Comparison of ENCODE assay signal across 14 cellular contexts in genomic region chr10:71512794-71513379, GRCh38.
DNase-seq lines count a peak whose midpoint lies in the region; FAIRE-seq and TF ChIP-seq lines count a peak whose summit lies in the region.
"Had no signal": no experiment of that assay in that cellular context is flagged by ENCODE, and none has a peak within 500 bp of the region (broad histone marks: within the 10 kb centered on the region; RNA-seq: fewer than 3 reads in every experiment).

No MANE protein-coding gene starts in this region.

- H3K9ac ChIP-seq in astrocyte (ENCODE audit: low read length) (no peak overlapping the region), neuronal stem cell (ENCODE audit: low read depth, low read length, poor library complexity) (peak overlapping the region; percentile 24)

- H3K4me3 Mint-ChIP-seq in astrocyte (ENCODE audit: unreplicated experiment): peak overlapping the region; percentile 57
- H3K4me3 Mint-ChIP-seq: activated CD8-positive, alpha-beta memory T cell treated with anti-CD3 and anti-CD28 coated beads, Interleukin-2, amount 10 ng/mL, durations not matched to agents 7 days and 5 days; activated naive CD8-positive, alpha-beta T cell treated with anti-CD3 and anti-CD28 coated beads for 36 hours; dendritic cell treated with granulocyte-macrophage colony-stimulating factor and Interleukin-4, amounts not matched to agents 40 ng/mL and 50 ng/mL, for 4 days; stimulated activated naive CD8-positive, alpha-beta T cell treated with anti-CD3 and anti-CD28 coated beads, Interleukin-15, Interleukin-2, amounts not matched to agents 100 ng/mL and 50 ng/mL, for 24 hours had no signal

- H3K4me3 ChIP-seq in astrocyte (ENCODE audit: insufficient read depth, low read depth, low read length) (no peak overlapping the region), neuronal stem cell (ENCODE audit: low read length in 2 of 2) (no peak overlapping the region)
- H3K4me3 ChIP-seq: left ventricle myocardium inferior had no signal

- no peak overlapping the region for H2BK12ac ChIP-seq in neuronal stem cell (ENCODE audit: low read length)

- no peak overlapping the region for H2BK5ac ChIP-seq in neuronal stem cell (ENCODE audit: low read length)

- DNase-seq in DMS53 treated with DMSO at 0.1 percent for 48 hours (lab: John Stamatoyannopoulos, UW; ENCODE audit: unreplicated experiment): peak; percentile 32
- peak; percentile 80 for DNase-seq in NCI-H2029 (lab: John Stamatoyannopoulos, UW)
- peak; percentile 18 for DNase-seq in astrocyte (ENCODE audit: low read depth)
- DNase-seq in neuronal stem cell (ENCODE audit: low spot score): no peak
- no peak for DNase-seq in DMS 273 treated with DMSO at 0.1 percent for 48 hours (lab: John Stamatoyannopoulos, UW)
- no peak for DNase-seq in mucosa of gallbladder (ENCODE audit: low spot score)
- no peak for DNase-seq in 8988T
- DNase-seq in cerebellum (ENCODE audit: low spot score): no peak
- DNase-seq: activated CD8-positive, alpha-beta memory T cell treated with anti-CD3 and anti-CD28 coated beads, Interleukin-2, amount 10 ng/mL, durations not matched to agents 7 days and 5 days; activated naive CD8-positive, alpha-beta T cell treated with anti-CD3 and anti-CD28 coated beads for 36 hours; left ventricle myocardium inferior; NCI-H187 treated with DMSO at 0.1 percent for 48 hours had no signal

- H3K9me3 ChIP-seq in astrocyte (ENCODE audit: insufficient read depth, low read depth, low read length): no peaks in the 10 kb centered on the region
- H3K9me3 ChIP-seq in neuronal stem cell (replicated peaks in 1 of 2; ENCODE audit: control insufficient read depth in 2 of 2, insufficient read depth in 1 of 2, low read depth in 1 of 2, low read length in 2 of 2): no peaks in the 10 kb centered on the region
- H3K9me3 ChIP-seq: left ventricle myocardium inferior had no signal

- H3K27ac ChIP-seq in astrocyte (ENCODE audit: low read depth, low read length): no peak overlapping the region
- no peak overlapping the region for H3K27ac ChIP-seq in neuronal stem cell (replicated peaks; ENCODE audit: low read length)
- H3K27ac ChIP-seq: left ventricle myocardium inferior had no signal

- H4K91ac ChIP-seq in neuronal stem cell (ENCODE audit: low read depth, low read length, poor library complexity): no peak overlapping the region

- peaks cover 4% of the 10 kb centered on the region for H3K9me3 Mint-ChIP-seq in astrocyte (ENCODE audit: unreplicated experiment)
- H3K9me3 Mint-ChIP-seq: activated naive CD8-positive, alpha-beta T cell treated with anti-CD3 and anti-CD28 coated beads for 36 hours; stimulated activated naive CD8-positive, alpha-beta T cell treated with anti-CD3 and anti-CD28 coated beads, Interleukin-15, Interleukin-2, amounts not matched to agents 100 ng/mL and 50 ng/mL, for 24 hours had no signal

- peak overlapping the region; percentile 82 for H2AK5ac ChIP-seq in neuronal stem cell (ENCODE audit: low read depth, low read length)

- H3K36me3 Mint-ChIP-seq in astrocyte (ENCODE audit: low read depth, unreplicated experiment): no peaks in the 10 kb centered on the region
- H3K36me3 Mint-ChIP-seq: activated CD8-positive, alpha-beta memory T cell treated with anti-CD3 and anti-CD28 coated beads, Interleukin-2, amount 10 ng/mL, durations not matched to agents 7 days and 5 days; activated naive CD8-positive, alpha-beta T cell treated with anti-CD3 and anti-CD28 coated beads for 36 hours had no signal

- no peak for TF ChIP-seq CTCF in astrocyte (IDR thresholded peaks at IDR 0.05; ENCODE audit: insufficient read depth, low read depth, low read length)

- no peak overlapping the region for H4K8ac ChIP-seq in neuronal stem cell (ENCODE audit: low read depth, low read length)

- FAIRE-seq in astrocyte (lab: Jason Lieb, UNC): no peak

- H3K79me2 ChIP-seq in astrocyte (ENCODE audit: insufficient read depth, low read length): no peaks in the 10 kb centered on the region

- peaks cover 58% of the 10 kb centered on the region for H3K27me3 ChIP-seq in astrocyte (ENCODE audit: insufficient read depth, low read length)
- peaks cover 0 to 13% (median 0%) of the 10 kb centered on the region in 3 experiments for H3K27me3 ChIP-seq in neuronal stem cell (ENCODE audit: control insufficient read depth in 3 of 3, insufficient read depth in 3 of 3, low read depth in 1 of 3, low read length in 3 of 3)

- no peak overlapping the region for H3K4me2 ChIP-seq in astrocyte (ENCODE audit: low read length)
- H3K4me2 ChIP-seq in neuronal stem cell (ENCODE audit: insufficient read depth, low read length, poor library complexity, severe bottlenecking): no peak overlapping the region

- H4K20me1 ChIP-seq in astrocyte (ENCODE audit: insufficient read depth, low read length): peaks cover 6% of the 10 kb centered on the region

- no peak overlapping the region for H3K23ac ChIP-seq in neuronal stem cell (ENCODE audit: low read depth, low read length, poor library complexity)

- peaks cover 11% of the 10 kb centered on the region for H3K4me1 ChIP-seq in astrocyte (ENCODE audit: insufficient read depth, low read length)
- H3K4me1 ChIP-seq in neuronal stem cell (ENCODE audit: control insufficient read depth in 2 of 2, insufficient read depth in 1 of 2, low read depth in 1 of 2, low read length in 2 of 2): peaks cover 0 to 32% of the 10 kb centered on the region in 2 donors

- WGBS in neuronal stem cell (ENCODE audit: extremely low coverage in 2 of 2, insufficient read length in 2 of 2, insufficient replicate concordance in 1 of 2), 2 donors: no CpG with 5 or more reads among the region's 4 CpGs

- no peak overlapping the region for H3K27ac Mint-ChIP-seq in astrocyte (ENCODE audit: unreplicated experiment)
- H3K27ac Mint-ChIP-seq: activated CD8-positive, alpha-beta memory T cell treated with anti-CD3 and anti-CD28 coated beads, Interleukin-2, amount 10 ng/mL, durations not matched to agents 7 days and 5 days; activated naive CD8-positive, alpha-beta T cell treated with anti-CD3 and anti-CD28 coated beads for 36 hours; dendritic cell treated with granulocyte-macrophage colony-stimulating factor and Interleukin-4, amounts not matched to agents 40 ng/mL and 50 ng/mL, for 4 days; stimulated activated naive CD8-positive, alpha-beta T cell treated with anti-CD3 and anti-CD28 coated beads, Interleukin-15, Interleukin-2, amounts not matched to agents 100 ng/mL and 50 ng/mL, for 24 hours had no signal

- H3K27me3 Mint-ChIP-seq in astrocyte (ENCODE audit: low read depth, unreplicated experiment): peaks cover 35% of the 10 kb centered on the region
- H3K27me3 Mint-ChIP-seq: activated CD8-positive, alpha-beta memory T cell treated with anti-CD3 and anti-CD28 coated beads, Interleukin-2, amount 10 ng/mL, durations not matched to agents 7 days and 5 days; activated naive CD8-positive, alpha-beta T cell treated with anti-CD3 and anti-CD28 coated beads for 36 hours; stimulated activated naive CD8-positive, alpha-beta T cell treated with anti-CD3 and anti-CD28 coated beads, Interleukin-15, Interleukin-2, amounts not matched to agents 100 ng/mL and 50 ng/mL, for 24 hours had no signal

- no peaks in the 10 kb centered on the region for H3K36me3 ChIP-seq in astrocyte (ENCODE audit: insufficient read depth, low read length)
- no peaks in the 10 kb centered on the region for H3K36me3 ChIP-seq in neuronal stem cell (replicated peaks in 1 of 2; ENCODE audit: control insufficient read depth in 2 of 2, insufficient read depth in 2 of 2, low read length in 2 of 2)
- H3K36me3 ChIP-seq: left ventricle myocardium inferior had no signal

- H2BK15ac ChIP-seq in neuronal stem cell (ENCODE audit: low read length): peak overlapping the region; percentile 43

- H2BK120ac ChIP-seq in neuronal stem cell (ENCODE audit: low read depth, low read length): no peak overlapping the region

- no peak overlapping the region for H2AFZ ChIP-seq in astrocyte (ENCODE audit: low read depth, low read length)
- H2AFZ ChIP-seq in neuronal stem cell (ENCODE audit: low read length): no peak overlapping the region

- no peaks in the 10 kb centered on the region for H3K79me1 ChIP-seq in neuronal stem cell (ENCODE audit: low read depth, low read length)

- H3K14ac ChIP-seq in neuronal stem cell (ENCODE audit: low read length): no peak overlapping the region

- H3K4ac ChIP-seq in neuronal stem cell (ENCODE audit: low read length): no peak overlapping the region

- H3K4me1 Mint-ChIP-seq in astrocyte (ENCODE audit: low read depth, unreplicated experiment): peaks cover 27% of the 10 kb centered on the region
- H3K4me1 Mint-ChIP-seq: activated CD8-positive, alpha-beta memory T cell treated with anti-CD3 and anti-CD28 coated beads, Interleukin-2, amount 10 ng/mL, durations not matched to agents 7 days and 5 days; activated naive CD8-positive, alpha-beta T cell treated with anti-CD3 and anti-CD28 coated beads for 36 hours had no signal

- H3K18ac ChIP-seq in neuronal stem cell (ENCODE audit: low read length): peak overlapping the region; percentile 78

Comparison
In these comparisons a context has a peak if more than half of its experiments do, and no peak if none do; other contexts are left out.
1. DNase-seq: peak in DMS53 treated with DMSO at 0.1 percent for 48 hours (single experiment), NCI-H2029 (single experiment) and astrocyte (single experiment); none in neuronal stem cell (single experiment), DMS 273 treated with DMSO at 0.1 percent for 48 hours (single experiment), mucosa of gallbladder (single experiment), 8988T (single experiment) and cerebellum (single experiment).